8 cellular contexts compared by ENCODE assay signal in genomic region chr14:75249251-75249957, GRCh38. TPM values are rescaled to one million over a fixed set of nuclear protein-coding genes. Genes with fewer than 3 reads are reported as not detected.
DNase-seq lines count a peak whose midpoint lies in the region; ATAC-seq lines count a peak whose summit lies in the region.

No MANE protein-coding gene starts in this region.

- no peak overlapping the region for H3K27ac Mint-ChIP-seq in stimulated activated memory B cell treated with anti-CD40 and anti-IgM and Interleukin-4, amounts not matched to agents 10 μg/mL and 1 μg/mL and 100 μg/mL, for 72 hours

- DNase-seq in NCI-H2107 treated with DMSO at 0.1 percent for 48 hours (lab: John Stamatoyannopoulos, UW; ENCODE audit: unreplicated experiment) (peak; percentile 100), left kidney (ENCODE audit: low read depth, low spot score) (peak; percentile 72), globus pallidus (ENCODE audit: low spot score) (no peak), posterior vena cava (ENCODE audit: low spot score) (no peak)
- DNase-seq in activated CD8-positive, alpha-beta memory T cell treated with anti-CD3 and anti-CD28 coated beads for 24 hours = peak; percentile 86

- H3K4me1 Mint-ChIP-seq in stimulated activated memory B cell treated with anti-CD40 and anti-IgM and Interleukin-4, amounts not matched to agents 10 μg/mL and 1 μg/mL and 100 μg/mL, for 72 hours = peaks cover 25% of the 10 kb centered on the region

- H3K27me3 Mint-ChIP-seq in stimulated activated memory B cell treated with anti-CD40 and anti-IgM and Interleukin-4, amounts not matched to agents 10 μg/mL and 1 μg/mL and 100 μg/mL, for 72 hours = peaks cover under 1% of the 10 kb centered on the region

- H3K36me3 Mint-ChIP-seq in stimulated activated memory B cell treated with anti-CD40 and anti-IgM and Interleukin-4, amounts not matched to agents 10 μg/mL and 1 μg/mL and 100 μg/mL, for 72 hours = no peaks in the 10 kb centered on the region

- H3K9me3 Mint-ChIP-seq in stimulated activated memory B cell treated with anti-CD40 and anti-IgM and Interleukin-4, amounts not matched to agents 10 μg/mL and 1 μg/mL and 100 μg/mL, for 72 hours = no peaks in the 10 kb centered on the region

- ATAC-seq in GM18858 (IDR thresholded peaks at IDR 0.05; ENCODE audit: unreplicated experiment) (peak; percentile 84), HG02763 (IDR thresholded peaks at IDR 0.05; ENCODE audit: unreplicated experiment) (peak; percentile 82)
- peak; percentile 93 for ATAC-seq in stimulated activated memory B cell treated with anti-CD40 and anti-IgM and Interleukin-4, amounts not matched to agents 10 μg/mL and 1 μg/mL and 100 μg/mL, for 72 hours

- intact Hi-C loops in posterior vena cava (cut with DNase I) = no loop called here

- H3K4me3 Mint-ChIP-seq in stimulated activated memory B cell treated with anti-CD40 and anti-IgM and Interleukin-4, amounts not matched to agents 10 μg/mL and 1 μg/mL and 100 μg/mL, for 72 hours = no peak overlapping the region

RNA-seq across cellular contexts. Expression of gene FOS, which starts 29.2 kb away (rescaled TPM):
- 100 to 1,000 TPM; 485 to 992 TPM for total RNA-seq in posterior vena cava

Comparison
In these comparisons a context has a peak if more than half of its experiments do, and no peak if none do; other contexts are left out.
1. DNase-seq: peak in NCI-H2107 treated with DMSO at 0.1 percent for 48 hours (single experiment), activated CD8-positive, alpha-beta memory T cell treated with anti-CD3 and anti-CD28 coated beads for 24 hours (single experiment) and left kidney (single experiment); none in globus pallidus (single experiment) and posterior vena cava (single experiment).
2. Peak in every context shown above with its lines, with median percentiles within 50 percentile points of each other: ATAC-seq.